In genomic region chr12:68331869-68332725, GRCh38 we compare ENCODE assay signal across 1 cellular context.
TF ChIP-seq lines count a peak whose summit lies in the region.

MDM1 (minus strand) TSS chr12:68332362; CDS start chr12:68332245, 117 bp downstream.

TF ChIP-seq in HepG2, 621 proteins besides CTCF, POLR2A, EP300 and RAD21 (continued from another document and continues in another):
- TF ChIP-seq ZFP91 (CRISPR knock-in tag; IDR thresholded peaks at IDR 0.05; ENCODE audit: borderline replicate concordance) (peak; percentile 57; the same call in 1 of the 2 replicates), NKX3-1 (CRISPR knock-in tag; IDR thresholded peaks at IDR 0.05) (no peak), ZNF142 (CRISPR knock-in tag; IDR thresholded peaks at IDR 0.05) (no peak), ZBTB37 (CRISPR knock-in tag; IDR thresholded peaks at IDR 0.05) (no peak), RARA (CRISPR knock-in tag; IDR thresholded peaks at IDR 0.05) (no peak), ZMAT5 (CRISPR knock-in tag; IDR thresholded peaks at IDR 0.05; ENCODE audit: borderline replicate concordance, low read depth) (no peak), DZIP1 (CRISPR knock-in tag; IDR thresholded peaks at IDR 0.05) (no peak), CREB1 (IDR thresholded peaks at IDR 0.05) (peak; percentile 28; the same call in 1 of the 2 replicates), CREB1 (CRISPR knock-in tag; IDR thresholded peaks at IDR 0.05) (peak; percentile 53; the same call in 1 of the 2 replicates), YEATS2 (CRISPR knock-in tag; IDR thresholded peaks at IDR 0.05; ENCODE audit: borderline replicate concordance) (0 out of 2 replicates have a peak, but pooled peaks have one; percentile 29), GABPA (IDR thresholded peaks at IDR 0.05; ENCODE audit: low read depth, low read length) (peak; percentile 23; the same call in 1 of the 2 replicates), GABPA (CRISPR knock-in tag; IDR thresholded peaks at IDR 0.05; ENCODE audit: low read depth) (0 out of 2 replicates have a peak, but pooled peaks have one; percentile 48), EED (CRISPR knock-in tag; IDR thresholded peaks at IDR 0.05) (no peak), ELK4 (CRISPR knock-in tag; IDR thresholded peaks at IDR 0.05; ENCODE audit: borderline replicate concordance) (no peak), KDM1A (CRISPR knock-in tag; IDR thresholded peaks at IDR 0.05) (no peak), ZMAT3 (CRISPR knock-in tag; conservative IDR thresholded peaks at IDR 0.05) (peak; percentile 45; the same call in 1 of the 2 replicates), ZNF552 (CRISPR knock-in tag; IDR thresholded peaks at IDR 0.05; ENCODE audit: borderline replicate concordance) (no peak), ATAD3A (CRISPR knock-in tag; IDR thresholded peaks at IDR 0.05) (no peak), ZBTB1 (CRISPR knock-in tag; IDR thresholded peaks at IDR 0.05; ENCODE audit: borderline replicate concordance) (no peak), NR2F1 (CRISPR knock-in tag; IDR thresholded peaks at IDR 0.05) (no peak), DPF2 (CRISPR knock-in tag; IDR thresholded peaks at IDR 0.05; ENCODE audit: borderline replicate concordance, low read depth) (no peak), ZBTB43 (CRISPR knock-in tag; conservative IDR thresholded peaks at IDR 0.05) (no peak), PBX2 (CRISPR knock-in tag; IDR thresholded peaks at IDR 0.05) (peak; percentile 64; the same call in 1 of the 2 replicates), MAFF (IDR thresholded peaks at IDR 0.05; ENCODE audit: low read depth, low read length) (no peak), ZNF746 (CRISPR knock-in tag; IDR thresholded peaks at IDR 0.05) (no peak), ZNF687 (CRISPR knock-in tag; IDR thresholded peaks at IDR 0.05) (peak; percentile 83), NFYC (CRISPR knock-in tag; IDR thresholded peaks at IDR 0.05) (peak; percentile 93), SRSF4 (IDR thresholded peaks at IDR 0.05; ENCODE audit: low read depth, low read length, poor library complexity, severe bottlenecking) (no peak), RFX3 (CRISPR knock-in tag; IDR thresholded peaks at IDR 0.05) (0 out of 2 replicates have a peak, but pooled peaks have one; percentile 47), SNRNP70 (IDR thresholded peaks at IDR 0.05; ENCODE audit: low read depth, low read length) (no peak), DR1 (CRISPR knock-in tag; IDR thresholded peaks at IDR 0.05) (no peak), PTBP1 (IDR thresholded peaks at IDR 0.05; ENCODE audit: low read depth, low read length, poor library complexity, severe bottlenecking) (no peak)
